2 cellular contexts compared by ENCODE assay signal in genomic region chr1:68149110-68149798, GRCh38.
TF ChIP-seq lines count a peak whose summit lies in the region.

No MANE protein-coding gene starts in this region.

TF ChIP-seq in H1, 55 proteins besides CTCF, POLR2A, EP300 and RAD21:
- TF ChIP-seq YY1 (IDR thresholded peaks at IDR 0.05; ENCODE audit: low read depth, low read length) (no peak), CBX8 (IDR thresholded peaks at IDR 0.05; ENCODE audit: borderline replicate concordance, low read depth, low read length) (no peak), SP4 (IDR thresholded peaks at IDR 0.05; ENCODE audit: low read length) (no peak), POU5F1 (IDR thresholded peaks at IDR 0.05; ENCODE audit: low read depth, low read length) (no peak), CTBP2 (IDR thresholded peaks at IDR 0.05; ENCODE audit: borderline replicate concordance, insufficient read depth, insufficient read length, low read length) (no peak), NRF1 (IDR thresholded peaks at IDR 0.05; ENCODE audit: low read depth, low read length) (no peak), FOSL1 (IDR thresholded peaks at IDR 0.05; ENCODE audit: insufficient read depth, low read depth, low read length) (no peak), EZH2 (IDR thresholded peaks at IDR 0.05; ENCODE audit: low read depth, low read length, severe bottlenecking) (no peak), PHF8 (conservative IDR thresholded peaks at IDR 0.05; ENCODE audit: low read depth, low read length) (no peak), ZNF274 (IDR thresholded peaks at IDR 0.05; ENCODE audit: borderline replicate concordance, extremely low read depth, low read length) (no peak), TBP (IDR thresholded peaks at IDR 0.05; ENCODE audit: low read depth, low read length) (no peak), SIN3A (conservative IDR thresholded peaks at IDR 0.05 in 1 of 2, IDR thresholded peaks at IDR 0.05 in 1 of 2; ENCODE audit: low read depth in 1 of 2, low read length in 2 of 2) (no peak), SIRT6 (IDR thresholded peaks at IDR 0.05; ENCODE audit: low read length) (no peak), TAF1 (IDR thresholded peaks at IDR 0.05; ENCODE audit: low read depth, low read length) (no peak), SRF (IDR thresholded peaks at IDR 0.05; ENCODE audit: low read depth, low read length) (no peak), GABPA (IDR thresholded peaks at IDR 0.05; ENCODE audit: borderline replicate concordance, insufficient read depth, low read length) (no peak)
- TF ChIP-seq, protein P1, sequence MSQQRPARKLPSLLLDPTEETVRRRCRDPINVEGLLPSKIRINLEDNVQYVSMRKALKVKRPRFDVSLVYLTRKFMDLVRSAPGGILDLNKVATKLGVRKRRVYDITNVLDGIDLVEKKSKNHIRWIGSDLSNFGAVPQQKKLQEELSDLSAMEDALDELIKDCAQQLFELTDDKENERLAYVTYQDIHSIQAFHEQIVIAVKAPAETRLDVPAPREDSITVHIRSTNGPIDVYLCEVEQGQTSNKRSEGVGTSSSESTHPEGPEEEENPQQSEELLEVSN (IDR thresholded peaks at IDR 0.05) = no peak
- TF ChIP-seq, protein P2, sequence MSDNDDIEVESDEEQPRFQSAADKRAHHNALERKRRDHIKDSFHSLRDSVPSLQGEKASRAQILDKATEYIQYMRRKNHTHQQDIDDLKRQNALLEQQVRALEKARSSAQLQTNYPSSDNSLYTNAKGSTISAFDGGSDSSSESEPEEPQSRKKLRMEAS (IDR thresholded peaks at IDR 0.05) = no peak

TF ChIP-seq in HepG2, 621 proteins besides CTCF, POLR2A, EP300 and RAD21:
- TF ChIP-seq ZBTB8A (CRISPR knock-in tag; IDR thresholded peaks at IDR 0.05; ENCODE audit: borderline replicate concordance, low read depth) (no peak), HNRNPH1 (optimal IDR thresholded peaks at IDR 0.05; ENCODE audit: low read depth, low read length) (no peak), CBX5 (CRISPR knock-in tag; IDR thresholded peaks at IDR 0.05; ENCODE audit: borderline replicate concordance) (no peak), ZSCAN29 (CRISPR knock-in tag; conservative IDR thresholded peaks at IDR 0.05) (no peak), U2AF2 (IDR thresholded peaks at IDR 0.05; ENCODE audit: low read depth, low read length) (no peak), ZNF629 (CRISPR knock-in tag; conservative IDR thresholded peaks at IDR 0.05) (no peak), ZBTB38 (CRISPR knock-in tag; IDR thresholded peaks at IDR 0.05) (no peak), ZBTB10 (CRISPR knock-in tag; IDR thresholded peaks at IDR 0.05; ENCODE audit: borderline replicate concordance) (no peak), ZNF124 (CRISPR knock-in tag; IDR thresholded peaks at IDR 0.05) (no peak), ZNF687 (CRISPR knock-in tag; IDR thresholded peaks at IDR 0.05) (no peak), ZNF772 (CRISPR knock-in tag; IDR thresholded peaks at IDR 0.05) (no peak), SRF (IDR thresholded peaks at IDR 0.05; ENCODE audit: low read depth, low read length) (no peak), PITX1 (CRISPR knock-in tag; IDR thresholded peaks at IDR 0.05) (no peak), THYN1 (CRISPR knock-in tag; IDR thresholded peaks at IDR 0.05; ENCODE audit: borderline replicate concordance, low read depth) (no peak), ZNF225 (CRISPR knock-in tag; IDR thresholded peaks at IDR 0.05) (no peak), ZNF230 (CRISPR knock-in tag; IDR thresholded peaks at IDR 0.05) (no peak), CHD2 (IDR thresholded peaks at IDR 0.05; ENCODE audit: low read depth, low read length) (no peak), ZNF207 (IDR thresholded peaks at IDR 0.05; ENCODE audit: borderline replicate concordance) (no peak)
- TF ChIP-seq, protein P3, sequence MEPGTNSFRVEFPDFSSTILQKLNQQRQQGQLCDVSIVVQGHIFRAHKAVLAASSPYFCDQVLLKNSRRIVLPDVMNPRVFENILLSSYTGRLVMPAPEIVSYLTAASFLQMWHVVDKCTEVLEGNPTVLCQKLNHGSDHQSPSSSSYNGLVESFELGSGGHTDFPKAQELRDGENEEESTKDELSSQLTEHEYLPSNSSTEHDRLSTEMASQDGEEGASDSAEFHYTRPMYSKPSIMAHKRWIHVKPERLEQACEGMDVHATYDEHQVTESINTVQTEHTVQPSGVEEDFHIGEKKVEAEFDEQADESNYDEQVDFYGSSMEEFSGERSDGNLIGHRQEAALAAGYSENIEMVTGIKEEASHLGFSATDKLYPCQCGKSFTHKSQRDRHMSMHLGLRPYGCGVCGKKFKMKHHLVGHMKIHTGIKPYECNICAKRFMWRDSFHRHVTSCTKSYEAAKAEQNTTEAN (CRISPR knock-in tag; conservative IDR thresholded peaks at IDR 0.05) = no peak
